ENCODE assay signal across 23 cellular contexts in genomic region chr2:18980104-18980777, GRCh38.
DNase-seq lines count a peak whose midpoint lies in the region; ATAC-seq, FAIRE-seq and TF ChIP-seq lines count a peak whose summit lies in the region.
"Had no signal": no experiment of that assay in that cellular context is flagged by ENCODE, and none has a peak within 500 bp of the region (broad histone marks: within the 10 kb centered on the region; RNA-seq: fewer than 3 reads in every experiment).

No MANE protein-coding gene starts in this region.

- H3K4me1 ChIP-seq in liver (ENCODE audit: control insufficient read depth in 4 of 4, insufficient read depth in 4 of 4, low read length in 3 of 4) (peaks cover 0 to 14% (median 2%) of the 10 kb centered on the region in 4 donors), HepG2 (ENCODE audit: insufficient read depth, low read length) (no peaks in the 10 kb centered on the region), foreskin keratinocyte (no peaks in the 10 kb centered on the region)

- no peak overlapping the region for H3K4me3 ChIP-seq in liver (ENCODE audit: low read depth in 1 of 3, low read length in 3 of 3)
- H3K4me3 ChIP-seq in HepG2 (replicated peaks in 1 of 3; ENCODE audit: insufficient read depth in 1 of 3, low read depth in 2 of 3, low read length in 3 of 3) = no peak overlapping the region
- no peak overlapping the region for H3K4me3 ChIP-seq in coronary artery
- H3K4me3 ChIP-seq: BLaER1 had no signal

- H2AFZ ChIP-seq in HepG2 (ENCODE audit: low read length) = no peak overlapping the region

- no peaks in the 10 kb centered on the region for H4K20me1 ChIP-seq in HepG2 (ENCODE audit: insufficient read depth, low read length)
- H4K20me1 ChIP-seq: BLaER1 had no signal

- H3K36me3 Mint-ChIP-seq in nephron (ENCODE audit: low read depth) = no peaks in the 10 kb centered on the region

- TF ChIP-seq POLR2A in HepG2 (IDR thresholded peaks at IDR 0.05; ENCODE audit: insufficient read depth in 1 of 2, low read depth in 2 of 2, low read length in 2 of 2) = no peak

- H3K4me1 Mint-ChIP-seq in nephron = peaks cover 41% of the 10 kb centered on the region

- H3K27me3 ChIP-seq in liver (ENCODE audit: control insufficient read depth in 4 of 4, insufficient read depth in 4 of 4, low read length in 3 of 4) (no peaks in the 10 kb centered on the region), HepG2 (ENCODE audit: control insufficient read depth in 1 of 2, insufficient read depth in 2 of 2, low read length in 2 of 2) (no peaks in the 10 kb centered on the region), foreskin keratinocyte (no peaks in the 10 kb centered on the region)
- H3K27me3 ChIP-seq: BLaER1 had no signal

- TF ChIP-seq RAD21 in liver (IDR thresholded peaks at IDR 0.05) (no peak), HepG2 (CRISPR knock-in tag; IDR thresholded peaks at IDR 0.05) (no peak)

- DNase-seq in HepG2 (ENCODE audit: low spot score) (no peak), dermis microvascular lymphatic vessel endothelial cell (ENCODE audit: low read depth in 2 of 2) (peak; percentile 46 to 78), coronary artery (ENCODE audit: low spot score) (no peak), foreskin keratinocyte (no peak)
- DNase-seq: CD4-positive, alpha-beta T cell; COR-L47; DMS 273 treated with DMSO at 0.1 percent for 48 hours; DMS79 treated with DMSO at 0.1 percent for 48 hours; H7; KBM-7; MM.1S; NCI-H1105; NCI-H146; NCI-H2029; NCI-H2227 treated with DMSO at 0.1 percent for 48 hours; NCI-H510A; NCI-H82; OCI-M1 had no signal

- no peaks in the 10 kb centered on the region for H3K9me3 Mint-ChIP-seq in nephron
- H3K9me3 Mint-ChIP-seq: CD4-positive, alpha-beta T cell had no signal

- in situ Hi-C loops in HepG2 (cut with HindIII; ENCODE audit: extremely low pct_ligation_motif_present, low pct_unique_long_range_greater_than_20kb) = no loop called here

- POLR2A ChIA-PET in HepG2 (lab: Yijun Ruan, JAX) = no interaction called here

- peak overlapping the region in 2 of 3 experiments; percentile 30 to 33 for H3K27ac Mint-ChIP-seq in nephron
- H3K27ac Mint-ChIP-seq: CD4-positive, alpha-beta T cell had no signal

- H3K9ac ChIP-seq in liver (ENCODE audit: low read depth in 1 of 2, low read length in 2 of 2) (no peak overlapping the region), HepG2 (ENCODE audit: insufficient read depth, low read depth, low read length) (no peak overlapping the region)
- H3K9ac ChIP-seq: BLaER1 had no signal

- no peak for TF ChIP-seq CTCF in liver (IDR thresholded peaks at IDR 0.05; ENCODE audit: low read depth, low read length, missing input control)
- no peak for TF ChIP-seq CTCF in HepG2 (CRISPR knock-in tag; IDR thresholded peaks at IDR 0.05)
- TF ChIP-seq CTCF in nephron (IDR thresholded peaks at IDR 0.05; ENCODE audit: unreplicated experiment in 3 of 3) = no peak
- TF ChIP-seq CTCF in coronary artery (IDR thresholded peaks at IDR 0.05) = no peak
- no peak for TF ChIP-seq CTCF in foreskin keratinocyte (conservative IDR thresholded peaks at IDR 0.05)

- BruUV-seq in HepG2 (replicated peaks; lab: Mats Ljungman, UMichigan) = no TSS peak

- FAIRE-seq in HepG2 (lab: Jason Lieb, UNC) = no peak
- FAIRE-seq: RCC 7860 had no signal

- no peak overlapping the region for H3K27ac ChIP-seq in liver (ENCODE audit: low read depth in 1 of 2, low read length in 2 of 2)
- H3K27ac ChIP-seq in HepG2 (ENCODE audit: extremely low read length, insufficient read depth, low read length) = no peak overlapping the region
- peak overlapping the region in 1 of 2 donors; percentile 57 for H3K27ac ChIP-seq in coronary artery
- H3K27ac ChIP-seq in foreskin keratinocyte = no peak overlapping the region
- H3K27ac ChIP-seq: BLaER1 had no signal

- no peaks in the 10 kb centered on the region for H3K36me3 ChIP-seq in liver (ENCODE audit: control insufficient read depth in 4 of 4, insufficient read depth in 3 of 4, low read depth in 1 of 4, low read length in 3 of 4)
- no peaks in the 10 kb centered on the region for H3K36me3 ChIP-seq in HepG2 (replicated peaks in 1 of 2; ENCODE audit: control insufficient read depth in 1 of 2, insufficient read depth in 2 of 2, low read length in 2 of 2)
- H3K36me3 ChIP-seq: BLaER1 had no signal

- ATAC-seq in HepG2 (no peak), HG02798 (IDR thresholded peaks at IDR 0.05; ENCODE audit: poor library complexity, unreplicated experiment) (no peak), foreskin keratinocyte (no peak)

- no peaks in the 10 kb centered on the region for H3K79me2 ChIP-seq in HepG2 (ENCODE audit: insufficient read depth, low read length)

- no peaks in the 10 kb centered on the region for H3K27me3 Mint-ChIP-seq in nephron (ENCODE audit: low read depth)
- H3K27me3 Mint-ChIP-seq: CD4-positive, alpha-beta T cell had no signal

- H3K9me3 ChIP-seq in liver (ENCODE audit: control insufficient read depth in 4 of 4, low read length in 3 of 4) = no peaks in the 10 kb centered on the region
- no peaks in the 10 kb centered on the region for H3K9me3 ChIP-seq in HepG2 (ENCODE audit: low read length)
- H3K9me3 ChIP-seq: BLaER1 had no signal

- no peak overlapping the region for H3K4me3 Mint-ChIP-seq in nephron
- H3K4me3 Mint-ChIP-seq: CD4-positive, alpha-beta T cell had no signal

- H3K4me2 ChIP-seq in HepG2 (ENCODE audit: low read depth, low read length) = no peak overlapping the region
- H3K4me2 ChIP-seq: BLaER1 had no signal

- intact Hi-C loops in HepG2 (cut with micrococcal nuclease; ENCODE audit: unreplicated experiment) = no loop called here

- TF ChIP-seq EP300 in HepG2 (IDR thresholded peaks at IDR 0.05; ENCODE audit: low read depth in 2 of 2, low read length in 2 of 2) (no peak), HepG2 (CRISPR knock-in tag; IDR thresholded peaks at IDR 0.05; ENCODE audit: borderline replicate concordance) (no peak)

- CTCF ChIA-PET in HepG2 (lab: Yijun Ruan, JAX; ENCODE audit: low intra/inter-chr PET ratio, low total read pairs) = no interaction called here

- 58% methylated on average over 5 of the region's 5 CpGs for WGBS in liver
- WGBS in HepG2 (ENCODE audit: low lambda C conversion rate) = 22% methylated on average over 5 of the region's 5 CpGs

TF ChIP-seq in liver, 16 proteins besides CTCF, POLR2A, EP300 and RAD21:
- TF ChIP-seq HNF4A (conservative IDR thresholded peaks at IDR 0.05) = peak; percentile 7 to 26
- TF ChIP-seq REST (IDR thresholded peaks at IDR 0.05) = no peak
TF ChIP-seq in liver: peak in this region for 1.

TF ChIP-seq in HepG2, 621 proteins besides CTCF, POLR2A, EP300 and RAD21 (continues in another document):
- TF ChIP-seq PHF20 (CRISPR knock-in tag; IDR thresholded peaks at IDR 0.05) (no peak), GPBP1L1 (CRISPR knock-in tag; IDR thresholded peaks at IDR 0.05) (no peak), GATA4 (IDR thresholded peaks at IDR 0.05; ENCODE audit: borderline replicate concordance, low read depth) (no peak), CSRNP1 (CRISPR knock-in tag; IDR thresholded peaks at IDR 0.05) (no peak), MLXIP (CRISPR knock-in tag; IDR thresholded peaks at IDR 0.05; ENCODE audit: borderline replicate concordance) (no peak)

Comparison
In these comparisons a context has a peak if more than half of its experiments do, and no peak if none do; other contexts are left out.
1. DNase-seq: peak in dermis microvascular lymphatic vessel endothelial cell (2 of 2); none in HepG2 (single experiment), coronary artery (single experiment) and foreskin keratinocyte (0 of 2).